8 cellular contexts compared by ENCODE assay signal in genomic region chr11:119066481-119066880, GRCh38. TPM values are rescaled to one million over a fixed set of nuclear protein-coding genes. Genes with fewer than 3 reads are reported as not detected.
DNase-seq lines count a peak whose midpoint lies in the region; ATAC-seq and TF ChIP-seq lines count a peak whose summit lies in the region.

No MANE protein-coding gene starts in this region.

- no peaks in the 10 kb centered on the region for H3K9me3 Mint-ChIP-seq in T-helper 1 cell treated with Interleukin-12 subunit alpha and Interleukin-12 subunit beta and Interleukin-4 antibody, amounts not matched to agents 30 μg/mL and 1 μg/mL, for 36 hours
- H3K9me3 Mint-ChIP-seq in T-cell = no peaks in the 10 kb centered on the region
- no peaks in the 10 kb centered on the region for H3K9me3 Mint-ChIP-seq in stimulated activated effector memory CD8-positive, alpha-beta T cell treated with anti-CD3 and anti-CD28 coated beads, Interleukin-12 subunit alpha, Interleukin-12 subunit beta, amount 100 ng/mL, for 72 hours

- peaks cover 10% of the 10 kb centered on the region for H3K36me3 Mint-ChIP-seq in T-helper 1 cell treated with Interleukin-12 subunit alpha and Interleukin-12 subunit beta and Interleukin-4 antibody, amounts not matched to agents 30 μg/mL and 1 μg/mL, for 36 hours (ENCODE audit: low read depth)
- peaks cover 20% of the 10 kb centered on the region for H3K36me3 Mint-ChIP-seq in T-cell
- H3K36me3 Mint-ChIP-seq in stimulated activated effector memory CD8-positive, alpha-beta T cell treated with anti-CD3 and anti-CD28 coated beads, Interleukin-12 subunit alpha, Interleukin-12 subunit beta, amount 100 ng/mL, for 72 hours = peaks cover 39% of the 10 kb centered on the region

- ATAC-seq in T-cell (replicated peaks in 1 of 4) = no peak
- ATAC-seq in stimulated activated effector memory CD8-positive, alpha-beta T cell treated with anti-CD3 and anti-CD28 coated beads, Interleukin-12 subunit alpha, Interleukin-12 subunit beta, amount 100 ng/mL, for 72 hours = no peak
- ATAC-seq in GM21717 (IDR thresholded peaks at IDR 0.05; ENCODE audit: unreplicated experiment) = no peak

- POLR2A ChIA-PET in T-cell (lab: Charles Lee) = interaction anchor here in 1 of 2 donors (1.7 to 2.5 kb wide), 2 partner anchors 8 to 36 kb away, joined by 5 to 17 read pairs; partner anchors contain the start of gene DPAGT1

- peak overlapping the region; percentile 97 to 99 for H3K4me3 ChIP-seq in foreskin fibroblast (ENCODE audit: low read depth in 1 of 2, low read length in 2 of 2)

- H3K4me1 Mint-ChIP-seq in T-helper 1 cell treated with Interleukin-12 subunit alpha and Interleukin-12 subunit beta and Interleukin-4 antibody, amounts not matched to agents 30 μg/mL and 1 μg/mL, for 36 hours (ENCODE audit: low read depth) = peaks cover 30% of the 10 kb centered on the region
- peaks cover 41 to 55% (median 49%) of the 10 kb centered on the region in 3 donors for H3K4me1 Mint-ChIP-seq in T-cell
- H3K4me1 Mint-ChIP-seq in stimulated activated effector memory CD8-positive, alpha-beta T cell treated with anti-CD3 and anti-CD28 coated beads, Interleukin-12 subunit alpha, Interleukin-12 subunit beta, amount 100 ng/mL, for 72 hours = peaks cover 29% of the 10 kb centered on the region

- CTCF ChIA-PET in T-cell (lab: Charles Lee) = interaction anchor here in 1 of 2 donors (1.6 to 3.0 kb wide), 3 partner anchors 9 to 35 kb away, joined by 6 to 37 read pairs (median 16); partner anchors contain the start of genes HMBS, HYOU1 and SLC37A4

- H3K4me3 Mint-ChIP-seq in T-helper 1 cell treated with Interleukin-12 subunit alpha and Interleukin-12 subunit beta and Interleukin-4 antibody, amounts not matched to agents 30 μg/mL and 1 μg/mL, for 36 hours = peak overlapping the region; percentile 90
- peak overlapping the region; percentile 94 to 97 (median 96) for H3K4me3 Mint-ChIP-seq in T-cell
- peak overlapping the region; percentile 90 for H3K4me3 Mint-ChIP-seq in stimulated activated effector memory CD8-positive, alpha-beta T cell treated with anti-CD3 and anti-CD28 coated beads, Interleukin-12 subunit alpha, Interleukin-12 subunit beta, amount 100 ng/mL, for 72 hours

- no peaks in the 10 kb centered on the region for H3K27me3 Mint-ChIP-seq in T-helper 1 cell treated with Interleukin-12 subunit alpha and Interleukin-12 subunit beta and Interleukin-4 antibody, amounts not matched to agents 30 μg/mL and 1 μg/mL, for 36 hours (ENCODE audit: low read depth)
- no peaks in the 10 kb centered on the region for H3K27me3 Mint-ChIP-seq in T-cell

- TF ChIP-seq CTCF in foreskin fibroblast (IDR thresholded peaks at IDR 0.05; ENCODE audit: low read depth, low read length) = no peak

- peak overlapping the region; percentile 96 for H3K27ac Mint-ChIP-seq in T-helper 1 cell treated with Interleukin-12 subunit alpha and Interleukin-12 subunit beta and Interleukin-4 antibody, amounts not matched to agents 30 μg/mL and 1 μg/mL, for 36 hours
- H3K27ac Mint-ChIP-seq in T-cell = peak overlapping the region; percentile 96 to 99
- H3K27ac Mint-ChIP-seq in stimulated activated effector memory CD8-positive, alpha-beta T cell treated with anti-CD3 and anti-CD28 coated beads, Interleukin-12 subunit alpha, Interleukin-12 subunit beta, amount 100 ng/mL, for 72 hours = peak overlapping the region; percentile 95

- DNase-seq in T-helper 1 cell (no peak), T-cell (no peak), foreskin fibroblast (no peak), NCI-H2171 treated with DMSO at 0.1 percent for 48 hours (lab: John Stamatoyannopoulos, UW) (no peak), SKM-1 treated with dmso at 0.1 percent for 144 hours (lab: John Stamatoyannopoulos, UW; ENCODE audit: unreplicated experiment) (no peak)
- no peak for DNase-seq in stimulated activated effector memory CD8-positive, alpha-beta T cell treated with anti-CD3 and anti-CD28 coated beads, Interleukin-12 subunit alpha, Interleukin-12 subunit beta, amount 100 ng/mL, for 72 hours (ENCODE audit: low spot score in 2 of 2)

RNA-seq across cellular contexts. Expression of gene VPS11, which starts 1.1 kb away (rescaled TPM):
- 10 to 100 TPM; 59.5 to 69.8 (median 62.6) TPM for total RNA-seq in T-cell

RNA-seq across cellular contexts. Expression of gene HYOU1, which starts 9.5 kb away (rescaled TPM):
- 100 to 1,000 TPM in 4 of 5 donors, 10 to 100 TPM in 1; 91.2 to 113 (median 112) TPM for total RNA-seq in T-cell

RNA-seq across cellular contexts. Expression of gene HMBS, which starts 18.2 kb away (rescaled TPM):
- total RNA-seq in T-cell = 10 to 100 TPM in 3 of 5 donors, 1 to 10 TPM in 2; 6.7 to 17.8 (median 12.3) TPM

RNA-seq across cellular contexts. Expression of gene DPAGT1, which starts 35.2 kb away (rescaled TPM):
- 10 to 100 TPM; 21.7 to 54.2 (median 43.9) TPM for total RNA-seq in T-cell

RNA-seq across cellular contexts. Expression of gene SLC37A4, which starts 35.8 kb away (rescaled TPM):
- total RNA-seq in T-cell = 10 to 100 TPM in 4 of 5 donors, 1 to 10 TPM in 1; 8.9 to 18.0 (median 15.4) TPM
